9 cellular contexts compared by ENCODE assay signal in the genomic region with DNA sequence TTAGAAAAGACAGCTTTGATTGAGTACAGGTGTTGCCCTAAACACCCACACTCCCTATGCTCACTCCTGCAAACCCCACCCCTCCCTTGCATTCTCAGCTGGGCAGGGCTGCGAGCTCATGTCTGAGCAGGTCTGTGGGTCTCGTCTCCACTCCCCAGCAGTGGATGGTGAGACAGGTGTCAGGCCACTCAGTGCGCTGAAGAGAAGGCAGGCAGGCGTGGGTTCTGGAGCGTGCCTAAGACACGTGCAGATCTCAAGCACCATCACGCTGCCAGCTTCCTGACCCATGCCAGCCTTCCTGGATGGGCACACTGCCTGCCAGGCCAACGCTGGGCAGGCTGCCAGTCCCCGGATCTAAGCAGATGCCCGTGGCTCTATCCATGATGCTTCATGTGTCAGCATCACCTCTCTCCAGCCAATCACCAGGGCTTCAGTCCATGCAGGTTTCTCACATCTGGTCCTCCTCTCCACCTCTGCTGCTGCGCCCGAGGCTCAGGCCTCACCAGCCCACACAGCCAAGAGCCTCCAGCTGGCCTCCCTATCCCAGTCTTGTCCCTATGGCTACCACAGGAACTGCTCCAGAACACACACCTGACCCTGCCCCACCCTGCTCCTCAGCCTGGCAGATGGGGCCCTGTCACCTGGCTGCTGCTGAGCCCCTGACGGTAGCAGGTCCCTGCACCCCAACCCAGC. TPM values are rescaled to one million over a fixed set of nuclear protein-coding genes. Genes with fewer than 3 reads are reported as not detected.
DNase-seq lines count a peak whose midpoint lies in the region; ATAC-seq and TF ChIP-seq lines count a peak whose summit lies in the region.
"Had no signal": no experiment of that assay in that cellular context is flagged by ENCODE, and none has a peak within 500 bp of the region (broad histone marks: within the 10 kb centered on the region; RNA-seq: fewer than 3 reads in every experiment).

No MANE protein-coding gene starts in this region.

- no peak for DNase-seq in activated naive CD4-positive, alpha-beta T cell treated with anti-CD3 and anti-CD28 coated beads, Interleukin-2, amount 50 U/mL, for 72 hours (ENCODE audit: low spot score in 2 of 2)
- DNase-seq in activated naive CD4-positive, alpha-beta T cell treated with anti-CD3 and anti-CD28 coated beads for 36 hours, result no peak
- DNase-seq in MCF 10A (ENCODE audit: unreplicated experiment), result peak; percentile 77
- DNase-seq in left lung, result peak in 1 of 2 donors; percentile 56
- DNase-seq in thyroid gland, result peak; percentile 94 to 95
- DNase-seq in GM20000 (ENCODE audit: low spot score), result no peak
- no peak for DNase-seq in CD8-positive, alpha-beta T cell

- peaks cover 0 to 98% of the 10 kb centered on the region in 2 donors for H3K36me3 ChIP-seq in left lung
- peaks cover 12 to 30% of the 10 kb centered on the region in 2 donors for H3K36me3 ChIP-seq in thyroid gland
- peaks cover 17% of the 10 kb centered on the region for H3K36me3 ChIP-seq in CD8-positive, alpha-beta T cell (ENCODE audit: insufficient read depth, low read length)

- H3K27ac ChIP-seq in left lung (no peak overlapping the region), thyroid gland (no peak overlapping the region)
- H3K27ac ChIP-seq in CD8-positive, alpha-beta T cell (ENCODE audit: low read depth, low read length), result no peak overlapping the region
- H3K27ac ChIP-seq: thoracic aorta had no signal

- TF ChIP-seq CTCF in MCF 10A (IDR thresholded peaks at IDR 0.05; ENCODE audit: unreplicated experiment), result no peak
- no peak for TF ChIP-seq CTCF in left lung (IDR thresholded peaks at IDR 0.05)
- TF ChIP-seq CTCF in thyroid gland (IDR thresholded peaks at IDR 0.05), result no peak
- TF ChIP-seq CTCF in GM20000 (IDR thresholded peaks at IDR 0.05; ENCODE audit: extremely low read depth, missing control alignments), result no peak
- TF ChIP-seq CTCF in CD8-positive, alpha-beta T cell (IDR thresholded peaks at IDR 0.05), result no peak

- H3K9me3 Mint-ChIP-seq in activated naive CD4-positive, alpha-beta T cell treated with anti-CD3 and anti-CD28 coated beads, Interleukin-2, amount 50 U/mL, for 72 hours, result no peaks in the 10 kb centered on the region
- H3K9me3 Mint-ChIP-seq in activated naive CD4-positive, alpha-beta T cell treated with anti-CD3 and anti-CD28 coated beads for 36 hours, result no peaks in the 10 kb centered on the region
- H3K9me3 Mint-ChIP-seq in MCF 10A (ENCODE audit: unreplicated experiment), result no peaks in the 10 kb centered on the region
- no peaks in the 10 kb centered on the region for H3K9me3 Mint-ChIP-seq in CD8-positive, alpha-beta T cell

- H3K4me1 ChIP-seq in left lung (no peaks in the 10 kb centered on the region), thyroid gland (peaks cover 0 to 10% of the 10 kb centered on the region in 2 donors)
- no peaks in the 10 kb centered on the region for H3K4me1 ChIP-seq in CD8-positive, alpha-beta T cell (ENCODE audit: insufficient read depth, low read length)

- no peak overlapping the region for H3K4me3 Mint-ChIP-seq in activated naive CD4-positive, alpha-beta T cell treated with anti-CD3 and anti-CD28 coated beads for 36 hours
- H3K4me3 Mint-ChIP-seq in MCF 10A (ENCODE audit: unreplicated experiment), result no peak overlapping the region
- H3K4me3 Mint-ChIP-seq in CD8-positive, alpha-beta T cell, result no peak overlapping the region

- no TSS peak for BruUV-seq in MCF 10A (replicated peaks; lab: Mats Ljungman, UMichigan)

- H3K4me3 ChIP-seq in left lung (no peak overlapping the region), thyroid gland (replicated peaks in 1 of 3) (no peak overlapping the region)
- no peak overlapping the region for H3K4me3 ChIP-seq in CD8-positive, alpha-beta T cell (ENCODE audit: low read depth, low read length)
- H3K4me3 ChIP-seq: thoracic aorta had no signal

- POLR2A ChIA-PET in MCF 10A (lab: Yijun Ruan, JAX), result interaction anchor here (0.9 to 1.2 kb wide), 5 partner anchors 18 to 73 kb away, joined by 3 to 5 read pairs (median 3); a partner anchor contains a TSS
- POLR2A ChIA-PET in CD8-positive, alpha-beta T cell (lab: Charles Lee), result no interaction called here

- H3K27me3 Mint-ChIP-seq in activated naive CD4-positive, alpha-beta T cell treated with anti-CD3 and anti-CD28 coated beads for 36 hours (ENCODE audit: low read depth), result no peaks in the 10 kb centered on the region
- no peaks in the 10 kb centered on the region for H3K27me3 Mint-ChIP-seq in MCF 10A (ENCODE audit: insufficient read depth, unreplicated experiment)
- no peaks in the 10 kb centered on the region for H3K27me3 Mint-ChIP-seq in CD8-positive, alpha-beta T cell (ENCODE audit: low read depth)

- peak overlapping the region; percentile 77 to 87 for H3K27ac Mint-ChIP-seq in activated naive CD4-positive, alpha-beta T cell treated with anti-CD3 and anti-CD28 coated beads, Interleukin-2, amount 50 U/mL, for 72 hours
- H3K27ac Mint-ChIP-seq in activated naive CD4-positive, alpha-beta T cell treated with anti-CD3 and anti-CD28 coated beads for 36 hours, result no peak overlapping the region
- H3K27ac Mint-ChIP-seq in MCF 10A (ENCODE audit: low read depth, unreplicated experiment), result no peak overlapping the region
- no peak overlapping the region for H3K27ac Mint-ChIP-seq in CD8-positive, alpha-beta T cell

- H3K4me1 Mint-ChIP-seq in activated naive CD4-positive, alpha-beta T cell treated with anti-CD3 and anti-CD28 coated beads for 36 hours (ENCODE audit: low read depth), result peaks cover 10% of the 10 kb centered on the region
- H3K4me1 Mint-ChIP-seq in MCF 10A (ENCODE audit: insufficient read depth, unreplicated experiment), result peaks cover 9% of the 10 kb centered on the region
- no peaks in the 10 kb centered on the region for H3K4me1 Mint-ChIP-seq in CD8-positive, alpha-beta T cell (ENCODE audit: low read depth)

- no peaks in the 10 kb centered on the region for H3K27me3 ChIP-seq in left lung
- no peaks in the 10 kb centered on the region for H3K27me3 ChIP-seq in thyroid gland
- no peaks in the 10 kb centered on the region for H3K27me3 ChIP-seq in CD8-positive, alpha-beta T cell (ENCODE audit: insufficient read depth, low read length)

- WGBS in thyroid gland, 2 donors, result 42 to 61% methylated on average over 10 to 12 of the region's 13 CpGs

- intact Hi-C loops in activated naive CD4-positive, alpha-beta T cell treated with anti-CD3 and anti-CD28 coated beads for 36 hours (cut with micrococcal nuclease), result no loop called here
- intact Hi-C loops in MCF 10A (cut with micrococcal nuclease) (no loop called here), left lung (cut with DNase I) (no loop called here), thyroid gland (cut with DNase I) (no loop called here)
- intact Hi-C loops in CD8-positive, alpha-beta T cell (cut with DNase I, micrococcal nuclease), result no loop called here

- peak; percentile 13 to 36 for ATAC-seq in activated naive CD4-positive, alpha-beta T cell treated with anti-CD3 and anti-CD28 coated beads, Interleukin-2, amount 50 U/mL, for 72 hours
- ATAC-seq in left lung (peak; percentile 83), HG02970 (IDR thresholded peaks at IDR 0.05; ENCODE audit: low FRiP score, unreplicated experiment) (no peak)
- no peak for ATAC-seq in CD8-positive, alpha-beta T cell

- H3K9me3 ChIP-seq in left lung (no peaks in the 10 kb centered on the region), thyroid gland (no peaks in the 10 kb centered on the region)
- no peaks in the 10 kb centered on the region for H3K9me3 ChIP-seq in CD8-positive, alpha-beta T cell (ENCODE audit: low read length)
- H3K9me3 ChIP-seq: thoracic aorta had no signal

- H3K36me3 Mint-ChIP-seq in activated naive CD4-positive, alpha-beta T cell treated with anti-CD3 and anti-CD28 coated beads, Interleukin-2, amount 50 U/mL, for 72 hours, result no peaks in the 10 kb centered on the region
- peaks cover 20% of the 10 kb centered on the region for H3K36me3 Mint-ChIP-seq in activated naive CD4-positive, alpha-beta T cell treated with anti-CD3 and anti-CD28 coated beads for 36 hours (ENCODE audit: low read depth)
- H3K36me3 Mint-ChIP-seq in MCF 10A (ENCODE audit: insufficient read depth, unreplicated experiment), result peaks cover 72% of the 10 kb centered on the region
- H3K36me3 Mint-ChIP-seq in CD8-positive, alpha-beta T cell, result peaks cover 66% of the 10 kb centered on the region

- CTCF ChIA-PET in activated naive CD4-positive, alpha-beta T cell treated with anti-CD3 and anti-CD28 coated beads for 36 hours (lab: Charles Lee), result interaction anchor here (1.3 kb wide), 1 partner anchor 11 kb away, joined by 3 read pairs; no protein-coding TSS in a partner anchor
- CTCF ChIA-PET in MCF 10A (lab: Yijun Ruan, JAX), result interaction anchor here (0.6 kb wide), 1 partner anchor 90 kb away, joined by 3 read pairs; no protein-coding TSS in a partner anchor
- CTCF ChIA-PET in CD8-positive, alpha-beta T cell (lab: Charles Lee), result no interaction called here

- no peak for TF ChIP-seq POLR2A in thyroid gland (IDR thresholded peaks at IDR 0.05)

RNA-seq across cellular contexts. Expression of a gene that starts 42.6 kb away (rescaled TPM):
- total RNA-seq in activated naive CD4-positive, alpha-beta T cell treated with anti-CD3 and anti-CD28 coated beads, Interleukin-2, amount 50 U/mL, for 72 hours, result 10 to 100 TPM; 35.0 to 43.8 TPM
- 10 to 100 TPM; 17.3 to 21.0 TPM for total RNA-seq in activated naive CD4-positive, alpha-beta T cell treated with anti-CD3 and anti-CD28 coated beads for 36 hours
- 33.7 and 38.7 TPM in 2 replicates for total RNA-seq in MCF 10A (2022)
- 10 to 100 TPM; 31.9 to 48.1 TPM for total RNA-seq in left lung
- total RNA-seq in thyroid gland, result 10 to 100 TPM; 24.4 to 37.4 (median 28.6) TPM
- total RNA-seq in CD8-positive, alpha-beta T cell, result 10 to 100 TPM; 23.4 to 25.3 TPM

Comparison
In these comparisons a context has a peak if more than half of its experiments do, and no peak if none do; other contexts are left out.
1. H3K27ac Mint-ChIP-seq: peak in activated naive CD4-positive, alpha-beta T cell treated with anti-CD3 and anti-CD28 coated beads, Interleukin-2, amount 50 U/mL, for 72 hours (2 of 2); none in activated naive CD4-positive, alpha-beta T cell treated with anti-CD3 and anti-CD28 coated beads for 36 hours (single experiment), MCF 10A (single experiment) and CD8-positive, alpha-beta T cell (single experiment).
2. ATAC-seq: peak in activated naive CD4-positive, alpha-beta T cell treated with anti-CD3 and anti-CD28 coated beads, Interleukin-2, amount 50 U/mL, for 72 hours (2 of 2) and left lung (single experiment); none in HG02970 (single experiment) and CD8-positive, alpha-beta T cell (single experiment).
3. DNase-seq: peak in MCF 10A (single experiment) and thyroid gland (2 of 2); none in activated naive CD4-positive, alpha-beta T cell treated with anti-CD3 and anti-CD28 coated beads, Interleukin-2, amount 50 U/mL, for 72 hours (0 of 2), activated naive CD4-positive, alpha-beta T cell treated with anti-CD3 and anti-CD28 coated beads for 36 hours (single experiment), GM20000 (single experiment) and CD8-positive, alpha-beta T cell (0 of 7).